ENCODE assay signal across 25 cellular contexts in genomic region chr6:168949876-168950499, GRCh38.
DNase-seq lines count a peak whose midpoint lies in the region; ATAC-seq, FAIRE-seq and TF ChIP-seq lines count a peak whose summit lies in the region.
"Had no signal": no experiment of that assay in that cellular context is flagged by ENCODE, and none has a peak within 500 bp of the region (broad histone marks: within the 10 kb centered on the region; RNA-seq: fewer than 3 reads in every experiment).

No MANE protein-coding gene starts in this region.

- H3K27me3 ChIP-seq in right cardiac atrium (ENCODE audit: control insufficient read depth, insufficient read depth) (no peaks in the 10 kb centered on the region), trophoblast cell (ENCODE audit: insufficient read depth, low read length) (no peaks in the 10 kb centered on the region)
- H3K27me3 ChIP-seq: BE2C had no signal

- no peak for TF ChIP-seq CTCF in fibroblast of the aortic adventitia (IDR thresholded peaks at IDR 0.05; ENCODE audit: insufficient read depth, low read length)
- TF ChIP-seq CTCF in natural killer cell (IDR thresholded peaks at IDR 0.05) = no peak

- intact Hi-C loops in left ventricle myocardium superior (cut with micrococcal nuclease) = no loop called here
- intact Hi-C loops in right cardiac atrium (cut with DNase I) = loop anchor here in 1 of 4 donors (10.0 kb wide), 1 partner anchor 575 kb away; no protein-coding TSS in a partner anchor
- intact Hi-C loops in natural killer cell (cut with micrococcal nuclease) = loop anchor here (10.0 kb wide), 1 partner anchor 1575 kb away; no protein-coding TSS in a partner anchor

- H2BK5ac ChIP-seq in trophoblast cell (ENCODE audit: low read depth, low read length, poor library complexity) = no peak overlapping the region

- no peak overlapping the region for H4K12ac ChIP-seq in trophoblast cell (ENCODE audit: low read depth, low read length)

- H3K23ac ChIP-seq in trophoblast cell (ENCODE audit: low read length) = no peak overlapping the region

- H4K8ac ChIP-seq in trophoblast cell (ENCODE audit: low read depth, low read length) = no peak overlapping the region

- FAIRE-seq in HTR-8/SVneo (lab: Jason Lieb, UNC) = no peak

- no peak for DNase-seq in left ventricle myocardium superior
- no peak for DNase-seq in right cardiac atrium
- DNase-seq in fibroblast of the aortic adventitia (ENCODE audit: low read depth) = peak; percentile 74
- DNase-seq in trophoblast cell = peak; percentile 46 to 89
- DNase-seq in D341Med (ENCODE audit: low spot score) = no peak
- DNase-seq in natural killer cell = no peak
- DNase-seq in HTR-8/SVneo (ENCODE audit: insufficient read length, low spot score) = no peak
- DNase-seq: 8988T; activated CD8-positive, alpha-beta memory T cell treated with anti-CD3 and anti-CD28 coated beads, Interleukin-2, amount 50 U/mL, for 48 hours; activated gamma-delta T cell treated with Interleukin-2 at 50 U/mL for 16 hours; adrenal gland; BE2C; caudate nucleus; COR-L47; DND-41; H7; islet precursor cell; mammary epithelial cell; stimulated activated naive B cell treated with anti-CD40 and anti-IgM and Interleukin-4, amounts not matched to agents 10 μg/mL and 1 μg/mL and 100 μg/mL, for 72 hours; T-helper 2 cell had no signal

- H3K79me1 ChIP-seq in trophoblast cell (ENCODE audit: low read length) = no peaks in the 10 kb centered on the region

- no peak overlapping the region for H3K14ac ChIP-seq in trophoblast cell (ENCODE audit: low read length)

- ATAC-seq in left ventricle myocardium superior (peak; percentile 42), right cardiac atrium (no peak), HG03442 (IDR thresholded peaks at IDR 0.05; ENCODE audit: unreplicated experiment) (no peak), natural killer cell (no peak)
- ATAC-seq: esophagus mucosa; stimulated activated naive B cell treated with anti-CD40 and anti-IgM and Interleukin-4, amounts not matched to agents 10 μg/mL and 1 μg/mL and 100 μg/mL, for 72 hours had no signal

- H2AFZ ChIP-seq in trophoblast cell (ENCODE audit: insufficient read depth, low read length, poor library complexity) = no peak overlapping the region

- H2BK12ac ChIP-seq in trophoblast cell (ENCODE audit: low read length) = no peak overlapping the region

- H3K79me2 ChIP-seq in trophoblast cell (ENCODE audit: control insufficient read depth, insufficient read depth, low read length, poor library complexity) = no peaks in the 10 kb centered on the region

- H3K4me3 ChIP-seq in right cardiac atrium (ENCODE audit: low read length) (no peak overlapping the region), fibroblast of the aortic adventitia (ENCODE audit: low read depth, low read length) (no peak overlapping the region), trophoblast cell (ENCODE audit: low read depth, low read length) (no peak overlapping the region)
- H3K4me3 ChIP-seq: adrenal gland, SK-N-MC had no signal

- H3K4me1 ChIP-seq in right cardiac atrium (ENCODE audit: control insufficient read depth, insufficient read depth, low read length) (no peaks in the 10 kb centered on the region), trophoblast cell (ENCODE audit: control insufficient read depth in 1 of 2, insufficient read depth in 2 of 2, low read length in 2 of 2) (no peaks in the 10 kb centered on the region)
- H3K4me1 ChIP-seq: adrenal gland, BE2C had no signal

- no peak overlapping the region for H3K9ac ChIP-seq in trophoblast cell (ENCODE audit: low read length)

- H3K9me3 ChIP-seq in right cardiac atrium (ENCODE audit: control insufficient read depth, low read length) = no peaks in the 10 kb centered on the region
- H3K9me3 ChIP-seq in trophoblast cell (ENCODE audit: insufficient read depth, low read depth, low read length) = no peaks in the 10 kb centered on the region
- H3K9me3 ChIP-seq: adrenal gland, BE2C had no signal

- no peak overlapping the region for H2BK120ac ChIP-seq in trophoblast cell (ENCODE audit: insufficient read depth, low read length, poor library complexity)

- H3K4me1 Mint-ChIP-seq in natural killer cell = no peaks in the 10 kb centered on the region
- H3K4me1 Mint-ChIP-seq: stimulated activated naive B cell treated with anti-CD40 and anti-IgM and Interleukin-4, amounts not matched to agents 10 μg/mL and 1 μg/mL and 100 μg/mL, for 72 hours had no signal

- H3K9me3 Mint-ChIP-seq in natural killer cell = no peaks in the 10 kb centered on the region
- H3K9me3 Mint-ChIP-seq: stimulated activated naive B cell treated with anti-CD40 and anti-IgM and Interleukin-4, amounts not matched to agents 10 μg/mL and 1 μg/mL and 100 μg/mL, for 72 hours; type B pancreatic cell had no signal

- no peaks in the 10 kb centered on the region for H3K36me3 ChIP-seq in trophoblast cell (ENCODE audit: control insufficient read depth in 1 of 2, insufficient read depth in 2 of 2, low read length in 2 of 2)
- H3K36me3 ChIP-seq: adrenal gland, BE2C had no signal

- no peaks in the 10 kb centered on the region for H3K36me3 Mint-ChIP-seq in natural killer cell
- H3K36me3 Mint-ChIP-seq: stimulated activated naive B cell treated with anti-CD40 and anti-IgM and Interleukin-4, amounts not matched to agents 10 μg/mL and 1 μg/mL and 100 μg/mL, for 72 hours; type B pancreatic cell had no signal

- H2AK5ac ChIP-seq in trophoblast cell (ENCODE audit: low read length) = no peak overlapping the region

- peaks cover 5 to 12% of the 10 kb centered on the region in 2 donors for H3K27me3 Mint-ChIP-seq in natural killer cell (ENCODE audit: low read depth in 2 of 2)

- no peak overlapping the region for H3K4me2 ChIP-seq in trophoblast cell (ENCODE audit: low read length)

- H3K27ac Mint-ChIP-seq in natural killer cell = no peak overlapping the region
- H3K27ac Mint-ChIP-seq: stimulated activated naive B cell treated with anti-CD40 and anti-IgM and Interleukin-4, amounts not matched to agents 10 μg/mL and 1 μg/mL and 100 μg/mL, for 72 hours; type B pancreatic cell had no signal

- H4K91ac ChIP-seq in trophoblast cell (ENCODE audit: low read depth, low read length) = no peak overlapping the region

- 64% methylated on average over 5 of the region's 5 CpGs for WGBS in right cardiac atrium
- WGBS in trophoblast cell (ENCODE audit: extremely low coverage, insufficient coverage, insufficient read length) = no CpG with 5 or more reads among the region's 5 CpGs

- H3K27ac ChIP-seq in right cardiac atrium (ENCODE audit: low read length) (no peak overlapping the region), trophoblast cell (ENCODE audit: low read depth, low read length) (no peak overlapping the region)
- H3K27ac ChIP-seq: SK-N-MC, VCaP had no signal

- no peak overlapping the region for H3K18ac ChIP-seq in trophoblast cell (ENCODE audit: low read length)

- no peak overlapping the region for H3K4ac ChIP-seq in trophoblast cell (ENCODE audit: low read depth, low read length)

- no peak overlapping the region for H3K4me3 Mint-ChIP-seq in natural killer cell
- H3K4me3 Mint-ChIP-seq: stimulated activated naive B cell treated with anti-CD40 and anti-IgM and Interleukin-4, amounts not matched to agents 10 μg/mL and 1 μg/mL and 100 μg/mL, for 72 hours; type B pancreatic cell had no signal

Comparison
In these comparisons a context has a peak if more than half of its experiments do, and no peak if none do; other contexts are left out.
1. DNase-seq: peak in fibroblast of the aortic adventitia (single experiment) and trophoblast cell (2 of 2); none in left ventricle myocardium superior (single experiment), right cardiac atrium (0 of 3), D341Med (single experiment), natural killer cell (single experiment) and HTR-8/SVneo (single experiment).